Comparison of ENCODE assay signal across 26 cellular contexts in the genomic region with DNA sequence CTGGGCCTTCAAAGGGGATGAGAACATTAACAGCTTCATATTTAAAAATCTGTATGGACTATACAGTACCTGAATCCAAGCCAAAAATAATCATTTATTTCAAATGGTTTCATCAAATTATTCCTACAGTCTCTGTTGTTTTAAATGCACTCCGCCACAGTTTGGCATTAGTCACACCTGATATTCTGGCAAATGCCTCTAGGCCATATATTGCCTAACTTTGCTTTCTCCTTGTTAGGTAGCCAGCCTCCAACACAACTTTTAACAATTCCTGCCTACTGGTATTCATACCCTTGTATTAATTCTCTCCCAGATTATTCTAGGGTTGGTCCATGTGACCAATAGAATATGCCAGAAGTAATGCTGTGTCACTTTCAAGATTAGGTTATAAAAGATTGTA.
DNase-seq lines count a peak whose midpoint lies in the region; ATAC-seq and TF ChIP-seq lines count a peak whose summit lies in the region.
"Had no signal": no experiment of that assay in that cellular context is flagged by ENCODE, and none has a peak within 500 bp of the region (broad histone marks: within the 10 kb centered on the region; RNA-seq: fewer than 3 reads in every experiment).

No MANE protein-coding gene starts in this region.

- no peak overlapping the region for H3K9ac ChIP-seq in HUES6 (ENCODE audit: low read length)
- H3K9ac ChIP-seq: KMS-11 had no signal

- no peaks in the 10 kb centered on the region for H3K27me3 ChIP-seq in HUES6 (ENCODE audit: control insufficient read depth, insufficient read depth, low read length)
- peaks cover 3% of the 10 kb centered on the region for H3K27me3 ChIP-seq in RWPE2 (ENCODE audit: insufficient read depth, poor library complexity, severe bottlenecking)
- H3K27me3 ChIP-seq: Peyer's patch, SJCRH30 had no signal

- DNase-seq in RWPE2 (ENCODE audit: low spot score) (no peak), epithelial cell of prostate (ENCODE audit: low read depth, low spot score) (peak; percentile 10), renal cortical epithelial cell (ENCODE audit: low read depth) (peak; percentile 2)
- DNase-seq: Caco-2; CD8-positive, alpha-beta T cell; DMS 273 treated with DMSO at 0.1 percent for 48 hours; DMS79; EL; GF-D8; IMR-90; NCI-H1092; NCI-H1417 treated with DMSO at 0.1 percent for 48 hours; NCI-H1694 treated with DMSO at 0.1 percent for 48 hours; NCI-H2081; NCI-H2171; NCI-H226; NCI-H510A; NCI-H69; Peyer's patch; SJCRH30 had no signal

- H3K4me3 ChIP-seq in HUES6 (ENCODE audit: low read depth, low read length) = peak overlapping the region; percentile 32; the same call in 1 of the 2 replicates
- H3K4me3 ChIP-seq in RWPE2 (ENCODE audit: severe bottlenecking) = no peak overlapping the region
- H3K4me3 ChIP-seq: Peyer's patch, SJCRH30 had no signal

- no peaks in the 10 kb centered on the region for H3K36me3 ChIP-seq in HUES6 (ENCODE audit: control insufficient read depth, insufficient read depth, low read length)
- no peaks in the 10 kb centered on the region for H3K36me3 ChIP-seq in RWPE2 (ENCODE audit: low read depth)
- H3K36me3 ChIP-seq: Peyer's patch, SJCRH30 had no signal

- ATAC-seq in RWPE2 (ENCODE audit: low read depth) (peak; percentile 59; the same call in 2 of the 3 replicates), HG02981 (IDR thresholded peaks at IDR 0.05; ENCODE audit: unreplicated experiment) (no peak), GM21723 (IDR thresholded peaks at IDR 0.05; ENCODE audit: unreplicated experiment) (no peak), GM18873 (IDR thresholded peaks at IDR 0.05; ENCODE audit: low FRiP score, unreplicated experiment) (no peak)
- ATAC-seq: CD8-positive, alpha-beta T cell had no signal

- TF ChIP-seq CTCF in RWPE2 (IDR thresholded peaks at IDR 0.05; ENCODE audit: poor library complexity, severe bottlenecking) = no peak

- H3K4me1 ChIP-seq in HUES6 (ENCODE audit: control insufficient read depth, insufficient read depth, low read length) (no peaks in the 10 kb centered on the region; the same call in 1 of the 2 replicates), RWPE2 (ENCODE audit: insufficient read depth, poor library complexity, severe bottlenecking) (no peaks in the 10 kb centered on the region)
- H3K4me1 ChIP-seq: Caco-2, Peyer's patch, SJCRH30 had no signal

- H3K9me3 ChIP-seq in HUES6 (ENCODE audit: control insufficient read depth, insufficient read depth, low read depth, low read length) (0 out of 2 replicates have a peak, but pooled peaks cover 2% of the 10 kb centered on the region), RWPE2 (ENCODE audit: severe bottlenecking) (no peaks in the 10 kb centered on the region)
- H3K9me3 ChIP-seq: Caco-2, Peyer's patch, SJCRH30 had no signal

- H3K27ac ChIP-seq in HUES6 (ENCODE audit: low read depth, low read length) = no peak overlapping the region
- no peak overlapping the region for H3K27ac ChIP-seq in RWPE2 (ENCODE audit: poor library complexity, severe bottlenecking)
- no peak overlapping the region for H3K27ac ChIP-seq in epithelial cell of prostate
- H3K27ac ChIP-seq: C4-2B, KMS-11, Peyer's patch, SJCRH30 had no signal
